In the genomic region with DNA sequence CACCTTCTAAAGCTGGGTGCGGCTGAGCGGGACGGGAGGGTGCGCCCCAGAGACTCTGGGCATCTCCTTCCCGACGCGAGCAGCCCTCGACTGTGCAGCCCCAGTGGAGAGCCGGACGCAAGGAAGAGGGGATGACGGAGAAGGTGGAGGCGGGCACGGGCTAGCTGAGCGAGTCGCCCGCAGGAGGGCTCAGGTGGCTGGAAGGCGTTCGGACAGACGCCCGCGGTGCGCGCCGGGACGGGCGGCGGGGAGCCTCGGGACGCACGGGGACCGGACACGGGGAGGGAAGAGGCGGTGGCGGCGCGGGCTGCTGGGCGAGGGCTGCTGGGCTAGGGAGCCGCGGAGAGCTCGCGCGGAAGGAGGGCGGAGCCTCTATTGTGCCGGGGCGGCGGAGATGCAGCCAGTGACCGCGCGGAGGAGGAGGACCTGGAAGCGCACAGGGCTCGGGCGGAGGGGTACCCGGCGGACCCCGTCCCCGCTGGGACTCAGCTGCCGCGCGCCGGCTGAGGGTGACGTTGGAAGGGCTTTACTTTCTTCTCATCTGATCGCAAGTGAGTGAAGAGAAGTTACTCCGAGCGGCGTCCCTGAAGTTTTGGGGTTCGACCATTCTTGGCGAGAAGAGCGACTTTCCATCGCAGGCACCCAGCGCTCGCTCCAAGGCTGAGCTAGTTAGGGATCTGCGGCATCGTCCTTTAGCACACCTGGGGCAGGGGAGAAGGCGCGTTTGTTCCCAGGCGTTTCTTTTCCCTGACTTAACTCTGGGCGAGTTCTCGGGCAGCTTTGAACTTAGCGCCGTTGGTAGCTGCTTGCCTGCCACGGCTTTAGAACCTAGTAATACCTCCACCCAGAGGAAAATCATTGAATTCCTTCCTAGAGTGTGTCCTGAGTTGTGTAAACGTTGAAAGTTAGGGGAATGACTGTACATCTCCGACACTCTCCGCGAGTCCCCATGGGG, we compare ENCODE assay signal across 8 cellular contexts. TPM values are rescaled to one million over a fixed set of nuclear protein-coding genes. Genes with fewer than 3 reads are reported as not detected.
A peak's percentile ranks its signal among the peaks of the same experiment; 100 is the strongest.
DNase-seq lines count a peak whose midpoint lies in the region; ATAC-seq, FAIRE-seq and TF ChIP-seq lines count a peak whose summit lies in the region.

A gene (minus strand): TSS at position 323 of the 955 bp plus-strand sequence. CDS start 439 bp downstream, outside the sequence.

- H3K4me2 ChIP-seq in endothelial cell of umbilical vein (ENCODE audit: insufficient read depth, low read length) (peak within 1 kb of the TSS; percentile 32), mesendoderm (ENCODE audit: low read length) (peak within 1 kb of the TSS; percentile 91)

- H3K79me2 ChIP-seq in endothelial cell of umbilical vein (ENCODE audit: control insufficient read depth, insufficient read depth, low read length) = no peaks in the 10 kb centered on the region
- H3K79me2 ChIP-seq in mesendoderm (ENCODE audit: control insufficient read depth, insufficient read depth, low read length) = no peaks in the 10 kb centered on the region

- H2BK15ac ChIP-seq in mesendoderm (replicated peaks; ENCODE audit: low read depth) = no peak within 1 kb of the TSS

- no peak within 1 kb of the TSS for H4K8ac ChIP-seq in mesendoderm (ENCODE audit: low read depth, low read length)

- peak; percentile 33 for FAIRE-seq in endothelial cell of umbilical vein (lab: Jason Lieb, UNC)

- H3K23ac ChIP-seq in mesendoderm (ENCODE audit: low read length) = no peak within 1 kb of the TSS

- BruUV-seq in endothelial cell of umbilical vein (replicated peaks; lab: Mats Ljungman, UMichigan) = no TSS peak

- DNase-seq in GDM1 (lab: John Stamatoyannopoulos, UW) = peak; percentile 48
- peak; percentile 31 for DNase-seq in NCI-H748 treated with DMSO at 0.1 percent for 48 hours (lab: John Stamatoyannopoulos, UW)
- peak; percentile 58 for DNase-seq in activated CD8-positive, alpha-beta memory T cell treated with anti-CD3 and anti-CD28 coated beads, Interleukin-2, amount 10 ng/mL, durations not matched to agents 7 days and 5 days
- peak; percentile 70 for DNase-seq in endothelial cell of umbilical vein (ENCODE audit: low read depth, low spot score)
- peak; percentile 68 for DNase-seq in mesendoderm
- peak; percentile 35 to 42 for DNase-seq in stimulated activated CD8-positive, alpha-beta memory T cell treated with anti-CD3 and anti-CD28 coated beads, Interleukin-2, amount 100 ng/mL, for 48 hours (ENCODE audit: low read depth in 2 of 2)

- H3K4me1 ChIP-seq in endothelial cell of umbilical vein (ENCODE audit: control insufficient read depth, extremely low read depth, insufficient read depth, low read length) (peaks cover 8% of the 10 kb centered on the region), mesendoderm (ENCODE audit: control insufficient read depth, low read depth, low read length) (peaks cover 1% of the 10 kb centered on the region)

- H3K79me1 ChIP-seq in mesendoderm (ENCODE audit: low read length) = no peaks in the 10 kb centered on the region

- peak within 1 kb of the TSS; percentile 9 to 55 (median 45) for H3K4me3 ChIP-seq in endothelial cell of umbilical vein (replicated peaks in 1 of 3; ENCODE audit: insufficient read depth in 1 of 3, low read depth in 1 of 3, low read length in 3 of 3)
- peak within 1 kb of the TSS; percentile 48 for H3K4me3 ChIP-seq in mesendoderm (ENCODE audit: low read length)

- dilution Hi-C loops in endothelial cell of umbilical vein (cut with MboI; ENCODE audit: extremely low pct_ligation_motif_present, low sequenced_read_pairs) = no loop called here

- H3K27me3 Mint-ChIP-seq in activated CD8-positive, alpha-beta memory T cell treated with anti-CD3 and anti-CD28 coated beads, Interleukin-2, amount 10 ng/mL, durations not matched to agents 7 days and 5 days = peaks cover 65% of the 10 kb centered on the region

- no peak within 1 kb of the TSS for H3K4ac ChIP-seq in mesendoderm (ENCODE audit: low read depth, low read length)

- H3K36me3 Mint-ChIP-seq in activated CD8-positive, alpha-beta memory T cell treated with anti-CD3 and anti-CD28 coated beads, Interleukin-2, amount 10 ng/mL, durations not matched to agents 7 days and 5 days = no peaks in the 10 kb centered on the region

- TF ChIP-seq CTCF in endothelial cell of umbilical vein (IDR thresholded peaks at IDR 0.05; ENCODE audit: extremely low read depth in 1 of 2, insufficient read depth in 1 of 2, low read depth in 1 of 2, low read length in 2 of 2) = peak; percentile 19 to 31

- POLR2A ChIA-PET in endothelial cell of umbilical vein (lab: Charles Lee) = interaction anchor here (0.6 to 1.0 kb wide), 3 partner anchors 61 to 252 kb away, joined by 3 to 5 read pairs (median 4); no protein-coding TSS in a partner anchor

- intact Hi-C loops in endothelial cell of umbilical vein (cut with micrococcal nuclease) = loop anchor here (1.0 to 5.0 kb wide), 3 partner anchors 62 to 232 kb away; no protein-coding TSS in a partner anchor

- H3K27ac Mint-ChIP-seq in activated CD8-positive, alpha-beta memory T cell treated with anti-CD3 and anti-CD28 coated beads, Interleukin-2, amount 10 ng/mL, durations not matched to agents 7 days and 5 days = no peak within 1 kb of the TSS

- CTCF ChIA-PET in activated CD8-positive, alpha-beta memory T cell treated with anti-CD3 and anti-CD28 coated beads, Interleukin-2, amount 10 ng/mL, durations not matched to agents 7 days and 5 days (lab: Charles Lee) = interaction anchor here (0.6 to 3.5 kb wide), 6 partner anchors 13 to 261 kb away, joined by 3 to 17 read pairs (median 4); no protein-coding TSS in a partner anchor
- CTCF ChIA-PET in endothelial cell of umbilical vein (lab: Charles Lee) = interaction anchor here (0.5 to 4.8 kb wide), 25 partner anchors 9 to 275 kb away, joined by 3 to 73 read pairs (median 3); no protein-coding TSS in a partner anchor

- peak within 1 kb of the TSS; percentile 73 for H3K4me3 Mint-ChIP-seq in activated CD8-positive, alpha-beta memory T cell treated with anti-CD3 and anti-CD28 coated beads, Interleukin-2, amount 10 ng/mL, durations not matched to agents 7 days and 5 days

- H3K9ac ChIP-seq in endothelial cell of umbilical vein (replicated peaks; ENCODE audit: extremely low read depth, insufficient read depth, low read length) = peak within 1 kb of the TSS; percentile 19
- H3K9ac ChIP-seq in mesendoderm (ENCODE audit: low read length) = peak within 1 kb of the TSS; percentile 64

- H3K27ac ChIP-seq in endothelial cell of umbilical vein (ENCODE audit: insufficient read depth, low read depth, low read length) (no peak within 1 kb of the TSS), mesendoderm (ENCODE audit: low read depth, low read length) (no peak within 1 kb of the TSS)

- H3K4me1 Mint-ChIP-seq in activated CD8-positive, alpha-beta memory T cell treated with anti-CD3 and anti-CD28 coated beads, Interleukin-2, amount 10 ng/mL, durations not matched to agents 7 days and 5 days = peaks cover 11% of the 10 kb centered on the region

- peak within 1 kb of the TSS; percentile 87 for H3K56ac ChIP-seq in mesendoderm (ENCODE audit: low read length)

- H3K27me3 ChIP-seq in endothelial cell of umbilical vein (ENCODE audit: control insufficient read depth in 2 of 2, insufficient read depth in 2 of 2, low read length in 2 of 2) = peaks cover 0 to 3% of the 10 kb centered on the region in 2 experiments
- H3K27me3 ChIP-seq in mesendoderm (ENCODE audit: insufficient read depth, low read length, poor library complexity) = no peaks in the 10 kb centered on the region

- no peaks in the 10 kb centered on the region for H3K9me1 ChIP-seq in endothelial cell of umbilical vein (replicated peaks; ENCODE audit: control insufficient read depth, extremely low read depth, insufficient read depth, low read length)

- no peak within 1 kb of the TSS for H3K18ac ChIP-seq in mesendoderm (ENCODE audit: low read length)

- H2AFZ ChIP-seq in endothelial cell of umbilical vein (ENCODE audit: low read depth, low read length) = peak within 1 kb of the TSS; percentile 60

- ATAC-seq in HG02970 (IDR thresholded peaks at IDR 0.05; ENCODE audit: low FRiP score, unreplicated experiment) (peak; percentile 46), GM18520 (IDR thresholded peaks at IDR 0.05; ENCODE audit: unreplicated experiment) (no peak)
- peak; percentile 98 for ATAC-seq in activated CD8-positive, alpha-beta memory T cell treated with anti-CD3 and anti-CD28 coated beads, Interleukin-2, amount 10 ng/mL, durations not matched to agents 7 days and 5 days

- no peaks in the 10 kb centered on the region for H3K36me3 ChIP-seq in endothelial cell of umbilical vein (ENCODE audit: control insufficient read depth in 2 of 2, extremely low read depth in 1 of 2, insufficient read depth in 2 of 2, low read length in 2 of 2)
- H3K36me3 ChIP-seq in mesendoderm (ENCODE audit: control insufficient read depth, insufficient read depth, low read length) = no peaks in the 10 kb centered on the region

- no peak within 1 kb of the TSS for H2AK5ac ChIP-seq in mesendoderm (ENCODE audit: low read length)

- no peaks in the 10 kb centered on the region for H3K9me3 ChIP-seq in endothelial cell of umbilical vein (replicated peaks; ENCODE audit: control insufficient read depth, insufficient read depth, low read length)

- H4K20me1 ChIP-seq in endothelial cell of umbilical vein (replicated peaks; ENCODE audit: control insufficient read depth, extremely low read depth, insufficient read depth, low read length) = no peaks in the 10 kb centered on the region

- no peak within 1 kb of the TSS for H2BK120ac ChIP-seq in mesendoderm (ENCODE audit: low read depth, low read length)

- no peak within 1 kb of the TSS for H4K5ac ChIP-seq in mesendoderm (ENCODE audit: low read length)

- TF ChIP-seq POLR2A in endothelial cell of umbilical vein (IDR thresholded peaks at IDR 0.05; ENCODE audit: low read depth, low read length) = no peak

- WGBS in mesendoderm (ENCODE audit: extremely low coverage, insufficient coverage, low lambda C conversion rate) = no CpG with 5 or more reads among the region's 85 CpGs

- H3K9me3 Mint-ChIP-seq in activated CD8-positive, alpha-beta memory T cell treated with anti-CD3 and anti-CD28 coated beads, Interleukin-2, amount 10 ng/mL, durations not matched to agents 7 days and 5 days (ENCODE audit: low read depth) = no peaks in the 10 kb centered on the region

- no peak within 1 kb of the TSS for H2BK5ac ChIP-seq in mesendoderm (ENCODE audit: low read length)

RNA-seq across cellular contexts. Expression of the gene that starts here (rescaled TPM):
- total RNA-seq in activated CD8-positive, alpha-beta memory T cell treated with anti-CD3 and anti-CD28 coated beads, Interleukin-2, amount 10 ng/mL, durations not matched to agents 7 days and 5 days = not detected
- 0.51 and 0.62 TPM in 2 replicates for total RNA-seq in endothelial cell of umbilical vein
- polyA plus RNA-seq in endothelial cell of umbilical vein = 0.18 and 0.58 TPM in 2 replicates
- 0.27 and 0.41 TPM in 2 replicates for polyA plus RNA-seq in endothelial cell of umbilical vein (2011; cell fraction: cytosol; rRNA removed)
- polyA plus RNA-seq in endothelial cell of umbilical vein (2011; cell fraction: nucleus; rRNA removed) = 0.14 and 0.49 TPM in 2 replicates
- 0.38 and 0.58 TPM in 2 replicates for polyA plus RNA-seq in endothelial cell of umbilical vein (2012)
- 0.15 and 1.7 TPM in 2 replicates for polyA minus RNA-seq in endothelial cell of umbilical vein
- not detected for polyA minus RNA-seq in endothelial cell of umbilical vein (2011; cell fraction: cytosol; rRNA and poly(A)+ RNA removed)
- polyA minus RNA-seq in endothelial cell of umbilical vein (2011; cell fraction: nucleus; rRNA and poly(A)+ RNA removed) = not detected in 2 replicates
- polyA plus RNA-seq in mesendoderm (2013, experiment 1 of 2) = 2.4 TPM
- polyA plus RNA-seq in mesendoderm (2013, experiment 2 of 2) = 2.8 TPM

Comparison
In these comparisons a context has a peak if more than half of its experiments do, and no peak if none do; other contexts are left out.
1. Peak in DNase-seq and ATAC-seq in activated CD8-positive, alpha-beta memory T cell treated with anti-CD3 and anti-CD28 coated beads, Interleukin-2, amount 10 ng/mL, durations not matched to agents 7 days and 5 days; RNA of the gene not detected or under 1 TPM.